In the genomic region with DNA sequence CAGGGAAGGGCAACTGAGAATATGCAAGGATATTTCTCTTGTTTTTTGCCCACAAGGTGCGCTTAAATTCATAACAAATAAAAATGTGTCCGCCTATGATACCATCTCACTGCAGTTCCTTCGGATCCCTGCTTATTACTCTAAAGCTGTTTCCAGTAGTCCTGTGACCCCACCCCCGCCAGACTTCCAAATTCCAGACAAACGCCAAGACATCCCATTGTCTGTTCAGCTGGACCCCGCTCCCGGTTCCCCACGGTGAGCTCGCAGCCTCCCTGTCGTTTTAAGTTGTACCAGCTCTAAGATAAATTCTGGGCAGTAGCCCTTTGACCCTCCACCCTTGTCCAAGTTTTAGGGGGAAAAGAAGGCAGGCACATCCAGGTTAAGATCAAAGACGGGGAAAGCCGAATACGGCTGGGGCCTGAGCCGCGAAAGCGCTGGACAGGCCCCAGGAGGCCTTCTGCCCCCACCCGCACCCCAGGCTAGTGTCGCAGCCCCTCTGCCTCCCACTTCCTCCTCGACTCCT, we compare ENCODE assay signal across 1 cellular context.
TF ChIP-seq lines count a peak whose summit lies in the region.

No MANE protein-coding gene starts in this region.

TF ChIP-seq in A549, 52 proteins besides CTCF, POLR2A, EP300 and RAD21 (continued from another document):
- TF ChIP-seq KDM5A (IDR thresholded peaks at IDR 0.05) = 0 out of 2 replicates have a peak, but pooled peaks have one; percentile 39
- TF ChIP-seq, protein P1, sequence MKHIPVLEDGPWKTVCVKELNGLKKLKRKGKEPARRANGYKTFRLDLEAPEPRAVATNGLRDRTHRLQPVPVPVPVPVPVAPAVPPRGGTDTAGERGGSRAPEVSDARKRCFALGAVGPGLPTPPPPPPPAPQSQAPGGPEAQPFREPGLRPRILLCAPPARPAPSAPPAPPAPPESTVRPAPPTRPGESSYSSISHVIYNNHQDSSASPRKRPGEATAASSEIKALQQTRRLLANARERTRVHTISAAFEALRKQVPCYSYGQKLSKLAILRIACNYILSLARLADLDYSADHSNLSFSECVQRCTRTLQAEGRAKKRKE (CRISPR knock-in tag; IDR thresholded peaks at IDR 0.05; ENCODE audit: low read depth) = no peak
